In genomic region chr17:58447039-58447975, GRCh38 we compare ENCODE assay signal across 8 cellular contexts.
DNase-seq lines count a peak whose midpoint lies in the region; ATAC-seq and TF ChIP-seq lines count a peak whose summit lies in the region.

No MANE protein-coding gene starts in this region.

- H3K27ac ChIP-seq in 22Rv1 (no peak overlapping the region), iPS DF 6.9 (ENCODE audit: low read length) (no peak overlapping the region)

- in situ Hi-C loops in astrocyte of the cerebellum (cut with HindIII; ENCODE audit: low sequenced_read_pairs): loop anchor here (25.0 kb wide), 1 partner anchor 160 kb away; the partner anchor contains the start of gene MPO

- H3K9me3 ChIP-seq in iPS DF 6.9 (ENCODE audit: control insufficient read depth, insufficient read depth, low read length): no peaks in the 10 kb centered on the region

- no peak overlapping the region for H3K4me3 ChIP-seq in astrocyte of the cerebellum (ENCODE audit: low read depth, low read length)
- no peak overlapping the region for H3K4me3 ChIP-seq in iPS DF 6.9 (ENCODE audit: low read length)

- H3K27me3 ChIP-seq in iPS DF 6.9 (ENCODE audit: control insufficient read depth, insufficient read depth, low read length): no peaks in the 10 kb centered on the region

- DNase-seq in NCI-H2029 (lab: John Stamatoyannopoulos, UW) (peak; percentile 65), astrocyte of the cerebellum (ENCODE audit: low read depth) (peak; percentile 81), iPS DF 6.9 (ENCODE audit: low read depth, low spot score) (peak; percentile 92)
- peak; percentile 68 for DNase-seq in T-helper 2 cell treated with Interferon-gamma antibody and Interleukin-4, amounts not matched to agents 5 μg/mL and 100 μg/mL, for 36 hours (ENCODE audit: low spot score)
- peak; percentile 11 to 45 (median 31) for DNase-seq in stimulated activated CD4-positive, alpha-beta T cell treated with anti-CD3 and anti-CD28 coated beads, Interleukin-1b, Interleukin-23, amount 100 ng/mL, for 24 hours (ENCODE audit: low read depth in 4 of 4, low spot score in 1 of 4)

- no peaks in the 10 kb centered on the region for H3K36me3 ChIP-seq in iPS DF 6.9 (ENCODE audit: control insufficient read depth, insufficient read depth, low read length)

- peak; percentile 89 for TF ChIP-seq CTCF in 22Rv1 (IDR thresholded peaks at IDR 0.05)
- peak; percentile 88 for TF ChIP-seq CTCF in astrocyte of the cerebellum (IDR thresholded peaks at IDR 0.05; ENCODE audit: low read depth, low read length, missing control alignments)

- peaks cover 3% of the 10 kb centered on the region; the same call in 1 of the 2 replicates for H3K4me1 ChIP-seq in iPS DF 6.9 (ENCODE audit: control insufficient read depth, insufficient read depth, low read length)

- H3K27ac Mint-ChIP-seq in T-helper 2 cell treated with Interferon-gamma antibody and Interleukin-4, amounts not matched to agents 5 μg/mL and 100 μg/mL, for 36 hours: no peak overlapping the region

- H3K4me3 Mint-ChIP-seq in T-helper 2 cell treated with Interferon-gamma antibody and Interleukin-4, amounts not matched to agents 5 μg/mL and 100 μg/mL, for 36 hours: no peak overlapping the region

- peaks cover 16% of the 10 kb centered on the region for H3K4me1 Mint-ChIP-seq in T-helper 2 cell treated with Interferon-gamma antibody and Interleukin-4, amounts not matched to agents 5 μg/mL and 100 μg/mL, for 36 hours (ENCODE audit: low read depth)

- peaks cover 2% of the 10 kb centered on the region for H3K27me3 Mint-ChIP-seq in T-helper 2 cell treated with Interferon-gamma antibody and Interleukin-4, amounts not matched to agents 5 μg/mL and 100 μg/mL, for 36 hours (ENCODE audit: low read depth)

- H3K9me3 Mint-ChIP-seq in T-helper 2 cell treated with Interferon-gamma antibody and Interleukin-4, amounts not matched to agents 5 μg/mL and 100 μg/mL, for 36 hours: no peaks in the 10 kb centered on the region

- ATAC-seq in GM18502 (IDR thresholded peaks at IDR 0.05; ENCODE audit: poor library complexity, unreplicated experiment): peak; percentile 53
- no peak for ATAC-seq in HG03378 (IDR thresholded peaks at IDR 0.05; ENCODE audit: unreplicated experiment)

- peaks cover 2% of the 10 kb centered on the region for H3K36me3 Mint-ChIP-seq in T-helper 2 cell treated with Interferon-gamma antibody and Interleukin-4, amounts not matched to agents 5 μg/mL and 100 μg/mL, for 36 hours (ENCODE audit: low read depth)

- WGBS in iPS DF 6.9 (ENCODE audit: insufficient coverage, insufficient read length): no CpG with 5 or more reads among the region's 9 CpGs

Comparison
In these comparisons a context has a peak if more than half of its experiments do, and no peak if none do; other contexts are left out.
1. DNase-seq: peak in every context shown above with its lines; median percentile 92 in iPS DF 6.9; 81 in astrocyte of the cerebellum; 68 in T-helper 2 cell treated with Interferon-gamma antibody and Interleukin-4, amounts not matched to agents 5 μg/mL and 100 μg/mL, for 36 hours; 65 in NCI-H2029; 31 in stimulated activated CD4-positive, alpha-beta T cell treated with anti-CD3 and anti-CD28 coated beads, Interleukin-1b, Interleukin-23, amount 100 ng/mL, for 24 hours.